Comparison of ENCODE assay signal across 14 cellular contexts in genomic region chr7:21084286-21084685, GRCh38.
DNase-seq lines count a peak whose midpoint lies in the region; ATAC-seq, FAIRE-seq and TF ChIP-seq lines count a peak whose summit lies in the region.
"Had no signal": no experiment of that assay in that cellular context is flagged by ENCODE, and none has a peak within 500 bp of the region (broad histone marks: within the 10 kb centered on the region; RNA-seq: fewer than 3 reads in every experiment).

No MANE protein-coding gene starts in this region.

- H3K4me3 ChIP-seq in breast epithelium (no peak overlapping the region), epithelial cell of esophagus (ENCODE audit: low read length) (no peak overlapping the region), mucosa of descending colon (no peak overlapping the region)
- H3K4me3 ChIP-seq: A549, K562 had no signal

- ATAC-seq in mucosa of descending colon (peak; percentile 44), esophagus mucosa (no peak), HG02588 (IDR thresholded peaks at IDR 0.05; ENCODE audit: unreplicated experiment) (no peak)
- ATAC-seq: A549, HCT116, K562 had no signal

- H3K4me1 ChIP-seq in breast epithelium (no peaks in the 10 kb centered on the region), mucosa of descending colon (ENCODE audit: low read depth) (no peaks in the 10 kb centered on the region)
- H3K4me1 ChIP-seq: A549, BE2C had no signal

- H3K36me3 ChIP-seq in breast epithelium: no peaks in the 10 kb centered on the region
- H3K36me3 ChIP-seq in mucosa of descending colon (ENCODE audit: low read depth): no peaks in the 10 kb centered on the region
- H3K36me3 ChIP-seq: BE2C had no signal

- H3K4me1 Mint-ChIP-seq in MCF 10A (ENCODE audit: insufficient read depth, unreplicated experiment): peaks cover 20% of the 10 kb centered on the region
- H3K4me1 Mint-ChIP-seq: CD4-positive, alpha-beta memory T cell had no signal

- TF ChIP-seq CTCF in MCF 10A (IDR thresholded peaks at IDR 0.05; ENCODE audit: unreplicated experiment) (no peak), breast epithelium (IDR thresholded peaks at IDR 0.05) (no peak), epithelial cell of esophagus (IDR thresholded peaks at IDR 0.05; ENCODE audit: insufficient read depth, low read depth, low read length, missing control alignments) (no peak), mucosa of descending colon (IDR thresholded peaks at IDR 0.05) (no peak)

- POLR2A ChIA-PET in MCF 10A (lab: Yijun Ruan, JAX): no interaction called here

- peaks cover 0 to 6% of the 10 kb centered on the region in 2 donors for H3K27me3 ChIP-seq in breast epithelium
- H3K27me3 ChIP-seq: BE2C had no signal

- peaks cover 8% of the 10 kb centered on the region for H3K9me3 Mint-ChIP-seq in MCF 10A (ENCODE audit: unreplicated experiment)
- H3K9me3 Mint-ChIP-seq: CD4-positive, alpha-beta memory T cell had no signal

- no peak overlapping the region for H3K27ac Mint-ChIP-seq in MCF 10A (ENCODE audit: low read depth, unreplicated experiment)
- H3K27ac Mint-ChIP-seq: CD4-positive, alpha-beta memory T cell had no signal

- CTCF ChIA-PET in MCF 10A (lab: Yijun Ruan, JAX): no interaction called here

- DNase-seq in MCF 10A (ENCODE audit: unreplicated experiment) (peak; percentile 24), breast epithelium (ENCODE audit: low spot score in 2 of 2) (no peak), SHP77 (lab: John Stamatoyannopoulos, UW) (peak; percentile 79 to 83), epithelial cell of esophagus (ENCODE audit: low read depth) (peak; percentile 66), mucosa of descending colon (no peak), H54 (ENCODE audit: insufficient read length, low spot score) (no peak)
- DNase-seq: BE2C; CD4-positive, alpha-beta memory T cell had no signal

- no peaks in the 10 kb centered on the region for H3K9me3 ChIP-seq in breast epithelium
- no peaks in the 10 kb centered on the region for H3K9me3 ChIP-seq in mucosa of descending colon
- H3K9me3 ChIP-seq: A549, BE2C had no signal

- peaks cover 5% of the 10 kb centered on the region for H3K36me3 Mint-ChIP-seq in MCF 10A (ENCODE audit: insufficient read depth, unreplicated experiment)
- H3K36me3 Mint-ChIP-seq: CD4-positive, alpha-beta memory T cell had no signal

- TF ChIP-seq POLR2A in breast epithelium (IDR thresholded peaks at IDR 0.05): no peak
- TF ChIP-seq POLR2A in H54 (IDR thresholded peaks at IDR 0.05; ENCODE audit: low read depth, low read length): no peak

- no peak for FAIRE-seq in H54 (lab: Jason Lieb, UNC)
- FAIRE-seq: A549, K562 had no signal

- no peak overlapping the region for H3K27ac ChIP-seq in breast epithelium
- H3K27ac ChIP-seq: A549, C4-2B had no signal

- H3K27me3 Mint-ChIP-seq in MCF 10A (ENCODE audit: insufficient read depth, unreplicated experiment): no peaks in the 10 kb centered on the region

- no peak overlapping the region for H3K4me3 Mint-ChIP-seq in MCF 10A (ENCODE audit: unreplicated experiment)
- H3K4me3 Mint-ChIP-seq: CD4-positive, alpha-beta memory T cell had no signal

- BruUV-seq in MCF 10A (replicated peaks; lab: Mats Ljungman, UMichigan): no TSS peak

- intact Hi-C loops in MCF 10A (cut with micrococcal nuclease) (no loop called here), breast epithelium (cut with DNase I; ENCODE audit: low total_unique reads) (no loop called here), mucosa of descending colon (cut with DNase I, micrococcal nuclease) (no loop called here)

Comparison
In these comparisons a context has a peak if more than half of its experiments do, and no peak if none do; other contexts are left out.
1. DNase-seq: peak in MCF 10A (single experiment), SHP77 (2 of 2) and epithelial cell of esophagus (single experiment); none in breast epithelium (0 of 2), mucosa of descending colon (0 of 3) and H54 (single experiment).